In the genomic region with DNA sequence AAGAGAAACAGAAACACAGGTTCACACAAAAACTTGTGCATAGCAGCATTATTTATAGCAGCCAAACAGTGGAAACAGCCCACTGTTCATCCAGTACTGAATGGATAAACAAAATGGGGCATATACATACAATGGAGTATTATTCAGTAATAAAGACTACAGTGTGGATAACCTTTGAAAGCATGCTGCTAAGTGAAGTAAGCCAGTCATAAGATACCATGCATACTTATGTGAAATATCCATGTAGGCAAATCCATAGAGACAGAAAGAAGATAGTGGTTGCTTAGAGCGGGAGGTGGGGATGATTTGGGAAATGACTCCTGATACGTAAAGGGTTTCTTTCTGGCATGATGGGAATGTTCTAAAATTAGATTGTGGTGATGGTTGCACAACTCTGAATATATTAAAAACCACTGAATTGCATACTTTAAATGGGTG, we compare ENCODE assay signal across 9 cellular contexts.
DNase-seq lines count a peak whose midpoint lies in the region; ATAC-seq and TF ChIP-seq lines count a peak whose summit lies in the region.
"Had no signal": no experiment of that assay in that cellular context is flagged by ENCODE, and none has a peak within 500 bp of the region (broad histone marks: within the 10 kb centered on the region; RNA-seq: fewer than 3 reads in every experiment).

No MANE protein-coding gene starts in this region.

- peak overlapping the region; percentile 1 for H3K9ac ChIP-seq in smooth muscle cell (ENCODE audit: low read depth)

- H3K4me3 ChIP-seq in astrocyte of the spinal cord (ENCODE audit: low read depth, low read length) (no peak overlapping the region), right atrium auricular region (no peak overlapping the region), smooth muscle cell (no peak overlapping the region)

- peaks cover 10% of the 10 kb centered on the region for H3F3A ChIP-seq in smooth muscle cell (ENCODE audit: low read depth)

- no peaks in the 10 kb centered on the region for H3K27me3 ChIP-seq in right atrium auricular region
- no peaks in the 10 kb centered on the region for H3K27me3 ChIP-seq in smooth muscle cell (ENCODE audit: low read depth)

- no peak for TF ChIP-seq CTCF in astrocyte of the spinal cord (IDR thresholded peaks at IDR 0.05; ENCODE audit: low read depth, low read length)
- TF ChIP-seq CTCF in right atrium auricular region (IDR thresholded peaks at IDR 0.05): no peak
- no peak for TF ChIP-seq CTCF in smooth muscle cell (IDR thresholded peaks at IDR 0.05; ENCODE audit: borderline replicate concordance, insufficient read depth, poor library complexity, severe bottlenecking)

- in situ Hi-C loops in astrocyte of the spinal cord (cut with HindIII; ENCODE audit: low sequenced_read_pairs): no loop called here

- H3K79me2 ChIP-seq in smooth muscle cell (ENCODE audit: low read depth): no peaks in the 10 kb centered on the region

- peak overlapping the region; percentile 68 for H3K4me2 ChIP-seq in smooth muscle cell

- DNase-seq in ELR (ENCODE audit: low read depth) (peak; percentile 65), astrocyte of the spinal cord (ENCODE audit: low read depth, low spot score) (peak; percentile 80), right atrium auricular region (ENCODE audit: low spot score) (no peak), smooth muscle cell (lab: John Stamatoyannopoulos, UW; ENCODE audit: unreplicated experiment) (no peak), KG1 (lab: John Stamatoyannopoulos, UW) (no peak), T-helper 9 cell (no peak), NCI-H748 treated with DMSO at 0.1 percent for 48 hours (lab: John Stamatoyannopoulos, UW) (no peak)
- DNase-seq: activated CD4-positive, CD25-positive, alpha-beta regulatory T cell had no signal

- 13% methylated on average over 2 of the region's 2 CpGs for WGBS in smooth muscle cell (ENCODE audit: low lambda C conversion rate)

- H2AFZ ChIP-seq in smooth muscle cell (ENCODE audit: low read depth): no peak overlapping the region

- H3K36me3 ChIP-seq in right atrium auricular region (no peaks in the 10 kb centered on the region), smooth muscle cell (ENCODE audit: low read depth) (no peaks in the 10 kb centered on the region)

- no peaks in the 10 kb centered on the region for H3K9me3 ChIP-seq in right atrium auricular region
- H3K9me3 ChIP-seq in smooth muscle cell (replicated peaks; ENCODE audit: low read depth): no peaks in the 10 kb centered on the region

- ATAC-seq in HG02884 (IDR thresholded peaks at IDR 0.05; ENCODE audit: unreplicated experiment): no peak

- H3K4me1 ChIP-seq in right atrium auricular region: peaks cover 0 to 48% of the 10 kb centered on the region in 2 donors
- peaks cover 12% of the 10 kb centered on the region for H3K4me1 ChIP-seq in smooth muscle cell (ENCODE audit: low read depth)

- H4K20me1 ChIP-seq in smooth muscle cell (ENCODE audit: low read depth): no peaks in the 10 kb centered on the region

- H3K27ac ChIP-seq in right atrium auricular region (peak overlapping the region; percentile 79 to 94), smooth muscle cell (ENCODE audit: low read depth) (peak overlapping the region; percentile 76)

Comparison
In these comparisons a context has a peak if more than half of its experiments do, and no peak if none do; other contexts are left out.
1. DNase-seq: peak in ELR (single experiment) and astrocyte of the spinal cord (single experiment); none in right atrium auricular region (single experiment), smooth muscle cell (single experiment), KG1 (single experiment), T-helper 9 cell (single experiment) and NCI-H748 treated with DMSO at 0.1 percent for 48 hours (single experiment).